In genomic region chr6:35453236-35453635, GRCh38 we compare ENCODE assay signal across 10 cellular contexts. TPM values are rescaled to one million over a fixed set of nuclear protein-coding genes. Genes with fewer than 3 reads are reported as not detected.
DNase-seq lines count a peak whose midpoint lies in the region; ATAC-seq and TF ChIP-seq lines count a peak whose summit lies in the region.
"Had no signal": no experiment of that assay in that cellular context is flagged by ENCODE, and none has a peak within 500 bp of the region (broad histone marks: within the 10 kb centered on the region; RNA-seq: fewer than 3 reads in every experiment).

No MANE protein-coding gene starts in this region.

- POLR2A ChIA-PET in CD4-positive, alpha-beta T cell (lab: Charles Lee): interaction anchor here (0.6 to 2.9 kb wide), 9 partner anchors 12 to 156 kb away, joined by 3 to 32 read pairs (median 9); partner anchors contain the start of genes DEF6, PPARD and RPL10A

- no peaks in the 10 kb centered on the region for H3K27me3 ChIP-seq in CD4-positive, alpha-beta T cell (ENCODE audit: control insufficient read depth, insufficient read depth, low read length)
- H3K27me3 ChIP-seq in Karpas-422 (ENCODE audit: low read length) (no peaks in the 10 kb centered on the region), neural cell (ENCODE audit: insufficient read depth, low read depth, low read length) (no peaks in the 10 kb centered on the region)

- intact Hi-C loops in CD4-positive, alpha-beta T cell (cut with DNase I, micrococcal nuclease): loop anchor here (5.0 kb wide), 3 partner anchors 36 to 284 kb away; partner anchors contain the start of gene ARMC12 (in 1 of the 2)

- no peaks in the 10 kb centered on the region for H3F3A ChIP-seq in neural cell (ENCODE audit: insufficient read depth, low read length, poor library complexity, severe bottlenecking)

- TF ChIP-seq CTCF in CD4-positive, alpha-beta T cell (IDR thresholded peaks at IDR 0.05): no peak
- TF ChIP-seq CTCF in chondrocyte (IDR thresholded peaks at IDR 0.05): no peak
- no peak for TF ChIP-seq CTCF in neural cell (IDR thresholded peaks at IDR 0.05; ENCODE audit: poor library complexity, severe bottlenecking)

- no peak for ATAC-seq in CD4-positive, alpha-beta T cell (ENCODE audit: poor library complexity)

- peak overlapping the region; percentile 78 for H3K9ac ChIP-seq in Karpas-422 (ENCODE audit: low read length)
- H3K9ac ChIP-seq in neural cell (ENCODE audit: low read length): no peak overlapping the region

- H3K79me2 ChIP-seq in Karpas-422 (ENCODE audit: low read length) (peaks cover 13% of the 10 kb centered on the region), neural cell (replicated peaks; ENCODE audit: insufficient read depth, low read length) (no peaks in the 10 kb centered on the region)

- no peak for TF ChIP-seq EP300 in neural cell (conservative IDR thresholded peaks at IDR 0.05; ENCODE audit: poor library complexity, severe bottlenecking)

- no peaks in the 10 kb centered on the region for H3K9me3 ChIP-seq in CD4-positive, alpha-beta T cell (ENCODE audit: control insufficient read depth, low read length)
- H3K9me3 ChIP-seq in Karpas-422 (ENCODE audit: low read length) (no peaks in the 10 kb centered on the region), neural cell (ENCODE audit: low read length) (no peaks in the 10 kb centered on the region)
- H3K9me3 ChIP-seq: mucosa of descending colon had no signal

- peaks cover 43% of the 10 kb centered on the region for H3K4me1 Mint-ChIP-seq in CD4-positive, alpha-beta T cell (ENCODE audit: low read depth)
- H3K4me1 Mint-ChIP-seq in chondrocyte (ENCODE audit: low read depth): peaks cover 25% of the 10 kb centered on the region

- H3K27ac ChIP-seq in CD4-positive, alpha-beta T cell (ENCODE audit: low read depth, low read length): no peak overlapping the region
- H3K27ac ChIP-seq in Karpas-422 (ENCODE audit: low read length) (no peak overlapping the region), neural cell (ENCODE audit: low read length) (no peak overlapping the region)

- H3K36me3 Mint-ChIP-seq in CD4-positive, alpha-beta T cell (ENCODE audit: low read depth): peaks cover 24% of the 10 kb centered on the region
- peaks cover 5% of the 10 kb centered on the region for H3K36me3 Mint-ChIP-seq in chondrocyte (ENCODE audit: low read depth)

- CTCF ChIA-PET in CD4-positive, alpha-beta T cell (lab: Charles Lee): interaction anchor here (0.6 to 6.8 kb wide), 3 partner anchors 110 to 187 kb away, joined by 4 to 73 read pairs (median 5); partner anchors contain the start of gene PPARD

- no peak for DNase-seq in CD4-positive, alpha-beta T cell
- DNase-seq in Karpas-422 (no peak), chondrocyte (ENCODE audit: low spot score) (no peak), NCI-H510A (lab: John Stamatoyannopoulos, UW) (no peak), NCI-H1694 (lab: John Stamatoyannopoulos, UW) (no peak), AG08395 (ENCODE audit: low spot score) (no peak)
- no peak for DNase-seq in activated CD8-positive, alpha-beta memory T cell treated with anti-CD3 and anti-CD28 coated beads for 24 hours
- DNase-seq: KG1, mucosa of descending colon had no signal

- H3K9me3 Mint-ChIP-seq in CD4-positive, alpha-beta T cell: no peaks in the 10 kb centered on the region
- no peaks in the 10 kb centered on the region for H3K9me3 Mint-ChIP-seq in chondrocyte (ENCODE audit: low read depth)

- peak overlapping the region; percentile 89 for H3K4me3 Mint-ChIP-seq in CD4-positive, alpha-beta T cell
- peak overlapping the region; percentile 72 for H3K4me3 Mint-ChIP-seq in chondrocyte (ENCODE audit: unreplicated experiment)

- H3K4me2 ChIP-seq in Karpas-422 (ENCODE audit: low read depth, low read length, poor library complexity, severe bottlenecking) (peak overlapping the region; percentile 84), neural cell (ENCODE audit: low read length) (peak overlapping the region; percentile 28)

- H3K36me3 ChIP-seq in Karpas-422 (ENCODE audit: insufficient read depth, low read length) (no peaks in the 10 kb centered on the region), neural cell (ENCODE audit: insufficient read depth, low read length) (no peaks in the 10 kb centered on the region)

- peak overlapping the region; percentile 78 for H3K4me3 ChIP-seq in Karpas-422 (ENCODE audit: low read length)
- H3K4me3 ChIP-seq in neural cell (ENCODE audit: low read length): peak overlapping the region; percentile 81

- H3K27ac Mint-ChIP-seq in CD4-positive, alpha-beta T cell: peak overlapping the region; percentile 71
- peak overlapping the region; percentile 37 for H3K27ac Mint-ChIP-seq in chondrocyte (ENCODE audit: unreplicated experiment)

- H3K4me1 ChIP-seq in Karpas-422 (ENCODE audit: low read length): peaks cover 37% of the 10 kb centered on the region

- H3K9me2 ChIP-seq in Karpas-422 (replicated peaks; ENCODE audit: insufficient read depth, low read length) (no peaks in the 10 kb centered on the region), neural cell (ENCODE audit: insufficient read depth, low read length) (no peaks in the 10 kb centered on the region)

- TF ChIP-seq RAD21 in neural cell (conservative IDR thresholded peaks at IDR 0.05): no peak

- H4K20me1 ChIP-seq in Karpas-422 (ENCODE audit: insufficient read depth, low read depth, low read length): no peaks in the 10 kb centered on the region; the same call in 1 of the 2 replicates
- no peaks in the 10 kb centered on the region for H4K20me1 ChIP-seq in neural cell (ENCODE audit: insufficient read depth)

- H3K27me3 Mint-ChIP-seq in CD4-positive, alpha-beta T cell: no peaks in the 10 kb centered on the region
- H3K27me3 Mint-ChIP-seq in chondrocyte (ENCODE audit: low read depth): no peaks in the 10 kb centered on the region

- peak overlapping the region; percentile 3; the same call in 1 of the 2 replicates for H2AFZ ChIP-seq in Karpas-422 (ENCODE audit: low read length)
- no peak overlapping the region for H2AFZ ChIP-seq in neural cell (ENCODE audit: low read depth, low read length)

TF ChIP-seq in neural cell, 6 proteins besides CTCF, POLR2A, EP300 and RAD21:
- TF ChIP-seq REST (IDR thresholded peaks at IDR 0.05; ENCODE audit: borderline replicate concordance): no peak
- TF ChIP-seq TAF1 (IDR thresholded peaks at IDR 0.05; ENCODE audit: low read depth): no peak
- no peak for TF ChIP-seq MXI1 (conservative IDR thresholded peaks at IDR 0.05; ENCODE audit: poor library complexity, severe bottlenecking)
- TF ChIP-seq SMC3 (conservative IDR thresholded peaks at IDR 0.05; ENCODE audit: poor library complexity): no peak
- TF ChIP-seq POLR2AphosphoS5 (IDR thresholded peaks at IDR 0.05): no peak
- no peak for TF ChIP-seq EZH2 (IDR thresholded peaks at IDR 0.05; ENCODE audit: borderline replicate concordance, insufficient read depth, low read length, poor library complexity, severe bottlenecking)

RNA-seq across cellular contexts. Expression of gene FANCE, which starts 1.1 kb away (rescaled TPM):
- 1 to 10 TPM; 1.6 to 1.7 TPM for total RNA-seq in CD4-positive, alpha-beta T cell
- 9.8 and 14.8 TPM in 2 replicates for total RNA-seq in Karpas-422 (2014; rRNA removed; shearing (Covaris generic); ENCODE audit: low replicate concordance)
- total RNA-seq in chondrocyte: 5.6 to 7.4 TPM (median 6.8 TPM) in 3 replicates
- polyA plus RNA-seq in neural cell: 7.1 and 10.2 TPM in 2 replicates
- polyA minus RNA-seq in neural cell: 6.8 and 7.3 TPM in 2 replicates

RNA-seq across cellular contexts. Expression of gene RPL10A, which starts 15.0 kb away (rescaled TPM):
- 1,000 to 10,000 TPM; 2,453 to 2,464 TPM for total RNA-seq in CD4-positive, alpha-beta T cell
- 3,423 and 3,839 TPM in 2 replicates for total RNA-seq in Karpas-422 (2014; rRNA removed; shearing (Covaris generic); ENCODE audit: low replicate concordance)
- 844 to 899 TPM (median 848 TPM) in 3 replicates for total RNA-seq in chondrocyte
- 997 and 1,049 TPM in 2 replicates for polyA plus RNA-seq in neural cell
- polyA minus RNA-seq in neural cell: 408 and 429 TPM in 2 replicates

RNA-seq across cellular contexts. Expression of gene TEAD3, which starts 43.6 kb away (rescaled TPM):
- under 1 TPM in 1 of 2 experiments, not detected in 1; 0.11 TPM for total RNA-seq in CD4-positive, alpha-beta T cell
- total RNA-seq in Karpas-422 (2014; rRNA removed; shearing (Covaris generic); ENCODE audit: low replicate concordance): not detected in 2 replicates
- 35.1 to 57.1 TPM (median 56.8 TPM) in 3 replicates for total RNA-seq in chondrocyte
- 0.10 and 0.42 TPM in 2 replicates for polyA plus RNA-seq in neural cell
- polyA minus RNA-seq in neural cell: 0.23 TPM in 1 of 2 replicates, not detected in the other

RNA-seq across cellular contexts. Expression of gene TULP1, which starts 59.5 kb away (rescaled TPM):
- total RNA-seq in CD4-positive, alpha-beta T cell: not detected
- total RNA-seq in Karpas-422 (2014; rRNA removed; shearing (Covaris generic); ENCODE audit: low replicate concordance): not detected in 2 replicates
- not detected in 3 replicates for total RNA-seq in chondrocyte
- 0.14 TPM in 1 of 2 replicates, not detected in the other for polyA plus RNA-seq in neural cell
- not detected in 2 replicates for polyA minus RNA-seq in neural cell
- total RNA-seq: mucosa of descending colon had no signal

Comparison
In these comparisons a context has a peak if more than half of its experiments do, and no peak if none do; other contexts are left out.
1. RNA of gene TEAD3, which starts 43.6 kb away (total RNA-seq): 35.1 to 57.1 TPM in chondrocyte; 0.11 TPM in CD4-positive, alpha-beta T cell and not detected in Karpas-422; every median in the first group is over 10 times any median in the second.